9 cellular contexts compared by ENCODE assay signal in the genomic region with DNA sequence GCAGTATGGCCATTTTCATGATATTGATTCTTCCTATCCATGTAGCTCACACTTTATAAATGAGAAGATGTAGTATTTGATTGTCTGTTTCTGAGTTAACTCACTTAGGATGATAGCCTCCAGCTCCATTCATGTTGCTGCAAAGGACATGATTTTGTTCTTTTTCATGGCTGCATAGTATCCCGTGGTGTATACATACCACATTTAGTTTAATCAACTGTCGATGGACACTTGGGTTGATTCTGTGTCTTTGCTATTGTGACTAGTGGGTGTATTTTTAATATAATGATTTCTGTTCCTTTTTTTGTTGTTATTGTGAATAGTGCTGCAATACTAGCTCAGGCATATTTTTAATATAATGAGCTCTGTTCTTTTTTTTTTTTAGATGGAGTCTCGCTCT.
"Had no signal": no experiment of that assay in that cellular context is flagged by ENCODE, and none has a peak within 500 bp of the region (broad histone marks: within the 10 kb centered on the region; RNA-seq: fewer than 3 reads in every experiment).

No MANE protein-coding gene starts in this region.

- H3K4me2 ChIP-seq: GM23338 had no signal

- H2AFZ ChIP-seq: GM23248, GM23338 had no signal

- H3K27ac ChIP-seq: GM23248 had no signal

- ATAC-seq: GM23338, HCT116 had no signal

- H3K4me3 ChIP-seq: GM23248, GM23338, HAP-1 had no signal

- H3K9ac ChIP-seq: GM23248 had no signal

- H3K36me3 ChIP-seq: HAP-1 had no signal

- DNase-seq: GM23248, GOT3, H7, H9, HCEC 1CT, HFFc6 had no signal
